ENCODE assay signal across 1 cellular context in the genomic region with DNA sequence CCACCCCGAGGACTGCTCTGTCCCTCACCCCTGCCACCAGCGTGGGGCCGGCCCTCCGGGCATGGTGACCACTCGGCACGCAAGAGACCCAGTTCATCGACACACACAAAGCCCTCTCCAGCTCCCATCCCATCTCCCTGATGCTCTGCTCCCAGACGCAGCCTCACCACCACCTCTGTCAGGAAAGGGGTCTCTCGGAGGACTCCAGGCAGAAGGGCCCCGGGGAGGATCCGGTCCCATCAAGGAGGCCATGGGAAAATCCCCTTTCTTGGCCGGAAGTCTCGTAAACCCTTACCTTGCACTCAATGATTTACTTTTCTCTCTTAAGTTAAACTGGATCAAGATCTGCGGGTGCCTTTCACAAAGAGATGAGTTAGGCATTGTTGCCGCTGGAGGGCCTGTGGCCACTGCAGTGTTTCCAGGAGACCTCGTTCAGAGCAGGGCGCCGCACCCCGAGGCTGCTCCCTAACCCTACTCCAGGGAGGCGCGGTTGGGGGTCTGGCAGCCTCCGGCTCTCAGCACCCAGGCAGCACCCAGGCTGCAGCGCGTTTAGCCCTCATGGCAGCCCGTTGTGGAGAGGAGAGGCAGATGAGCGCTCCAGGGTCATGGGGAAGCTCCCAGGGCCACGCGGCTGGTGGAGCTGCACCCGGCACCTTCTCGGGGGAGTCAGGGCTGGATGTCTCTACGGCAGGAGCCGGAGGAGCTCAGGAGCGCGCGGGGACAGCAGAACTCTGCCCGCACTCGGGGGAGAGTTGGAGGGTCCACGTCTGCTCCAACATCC.
TF ChIP-seq lines count a peak whose summit lies in the region.

No MANE protein-coding gene starts in this region.

TF ChIP-seq in HEK293T, 16 proteins besides CTCF, POLR2A, EP300 and RAD21 (continued from another document):
- TF ChIP-seq, protein P1, sequence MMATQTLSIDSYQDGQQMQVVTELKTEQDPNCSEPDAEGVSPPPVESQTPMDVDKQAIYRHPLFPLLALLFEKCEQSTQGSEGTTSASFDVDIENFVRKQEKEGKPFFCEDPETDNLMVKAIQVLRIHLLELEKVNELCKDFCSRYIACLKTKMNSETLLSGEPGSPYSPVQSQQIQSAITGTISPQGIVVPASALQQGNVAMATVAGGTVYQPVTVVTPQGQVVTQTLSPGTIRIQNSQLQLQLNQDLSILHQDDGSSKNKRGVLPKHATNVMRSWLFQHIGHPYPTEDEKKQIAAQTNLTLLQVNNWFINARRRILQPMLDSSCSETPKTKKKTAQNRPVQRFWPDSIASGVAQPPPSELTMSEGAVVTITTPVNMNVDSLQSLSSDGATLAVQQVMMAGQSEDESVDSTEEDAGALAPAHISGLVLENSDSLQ (IDR thresholded peaks at IDR 0.05): no peak
- TF ChIP-seq TARDBP (IDR thresholded peaks at IDR 0.05) (no peak), BHLHE40 (IDR thresholded peaks at IDR 0.05; ENCODE audit: borderline replicate concordance) (no peak), L3MBTL2 (conservative IDR thresholded peaks at IDR 0.05) (no peak)
